Comparison of ENCODE assay signal across 8 cellular contexts in the genomic region with DNA sequence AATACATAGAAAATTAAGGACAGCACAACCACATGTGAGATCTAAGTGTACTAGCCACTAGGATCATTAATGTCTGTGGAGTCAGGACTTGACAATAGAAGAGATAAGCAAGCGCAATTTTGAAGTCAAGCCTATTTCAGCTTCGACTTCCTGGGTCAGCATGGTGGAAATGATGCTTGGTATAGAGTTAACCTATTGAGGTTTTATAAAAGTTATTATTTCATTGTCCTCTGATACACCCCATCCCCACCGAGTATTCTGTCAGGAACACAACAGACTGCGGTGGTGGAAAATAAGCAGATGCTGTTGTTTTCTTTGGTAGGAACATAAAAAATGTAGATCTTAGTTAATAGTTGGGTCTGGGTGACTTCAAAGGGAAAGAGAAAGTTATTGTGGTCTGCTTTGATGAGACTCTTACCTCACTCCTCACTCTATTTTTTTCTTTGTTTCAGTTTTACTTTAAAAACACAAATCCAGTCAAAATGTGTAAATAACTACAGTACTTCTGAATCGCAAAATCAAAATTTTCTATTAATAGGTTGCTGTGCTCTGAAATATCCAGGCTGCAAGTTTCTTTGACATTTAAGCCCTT.
DNase-seq lines count a peak whose midpoint lies in the region; ATAC-seq and TF ChIP-seq lines count a peak whose summit lies in the region.

No MANE protein-coding gene starts in this region.

- H3K4me1 Mint-ChIP-seq in central memory CD8-positive, alpha-beta T cell = peaks cover 10% of the 10 kb centered on the region

- H3K9me3 Mint-ChIP-seq in central memory CD8-positive, alpha-beta T cell = no peaks in the 10 kb centered on the region

- H3K4me3 Mint-ChIP-seq in central memory CD8-positive, alpha-beta T cell = peak overlapping the region; percentile 47

- no peaks in the 10 kb centered on the region for H3K36me3 Mint-ChIP-seq in central memory CD8-positive, alpha-beta T cell (ENCODE audit: insufficient read depth)

- ATAC-seq in GM18868 (IDR thresholded peaks at IDR 0.05; ENCODE audit: unreplicated experiment) = peak; percentile 97
- peak; percentile 96 for ATAC-seq in GM21447 (IDR thresholded peaks at IDR 0.05; ENCODE audit: unreplicated experiment)
- ATAC-seq in HG03135 (IDR thresholded peaks at IDR 0.05; ENCODE audit: unreplicated experiment) = peak; percentile 94
- ATAC-seq in central memory CD8-positive, alpha-beta T cell (replicated peaks; ENCODE audit: extremely low read depth, poor library complexity, severe bottlenecking) = peak; percentile 43

- no peak for DNase-seq in central memory CD8-positive, alpha-beta T cell (ENCODE audit: low spot score in 2 of 2)
- DNase-seq in HEK293T (ENCODE audit: extremely low spot score) (no peak), NCI-H1694 treated with DMSO at 0.1 percent for 48 hours (lab: John Stamatoyannopoulos, UW) (no peak), superior temporal gyrus (ENCODE audit: extremely low spot score) (no peak)
- DNase-seq in stimulated activated CD4-positive, alpha-beta T cell treated with anti-CD3 and anti-CD28 coated beads, Interleukin-4, amount 100 ng/mL, for 1 hour = no peak

- peak overlapping the region; percentile 32 for H3K27ac Mint-ChIP-seq in central memory CD8-positive, alpha-beta T cell (ENCODE audit: low read depth)

- peaks cover 7% of the 10 kb centered on the region for H3K27me3 Mint-ChIP-seq in central memory CD8-positive, alpha-beta T cell

- CTCF ChIA-PET in HEK293T (lab: Yijun Ruan, JAX) = no interaction called here

- POLR2A ChIA-PET in HEK293T (lab: Yijun Ruan, JAX) = no interaction called here

TF ChIP-seq in HEK293T, 16 proteins besides CTCF, POLR2A, EP300 and RAD21:
- TF ChIP-seq SP1 (IDR thresholded peaks at IDR 0.05) = no peak
- TF ChIP-seq NFRKB (IDR thresholded peaks at IDR 0.05) = no peak
- TF ChIP-seq TARDBP (IDR thresholded peaks at IDR 0.05) = no peak
- TF ChIP-seq CTBP1 (IDR thresholded peaks at IDR 0.05; ENCODE audit: borderline replicate concordance) = no peak
- no peak for TF ChIP-seq FOXK2 (IDR thresholded peaks at IDR 0.05)
- TF ChIP-seq BHLHE40 (IDR thresholded peaks at IDR 0.05; ENCODE audit: borderline replicate concordance) = no peak
- no peak for TF ChIP-seq HDGF (IDR thresholded peaks at IDR 0.05; ENCODE audit: borderline replicate concordance)
- no peak for TF ChIP-seq LEF1 (IDR thresholded peaks at IDR 0.05; ENCODE audit: borderline replicate concordance)
- no peak for TF ChIP-seq FOXA1 (IDR thresholded peaks at IDR 0.05)
- no peak for TF ChIP-seq ZNF384 (IDR thresholded peaks at IDR 0.05)
- TF ChIP-seq L3MBTL2 (conservative IDR thresholded peaks at IDR 0.05) = no peak
- TF ChIP-seq ARNT (IDR thresholded peaks at IDR 0.05) = no peak
- TF ChIP-seq FOXM1 (IDR thresholded peaks at IDR 0.05; ENCODE audit: borderline replicate concordance) = no peak
- no peak for TF ChIP-seq SUZ12 (IDR thresholded peaks at IDR 0.05)
- TF ChIP-seq ELF4 (IDR thresholded peaks at IDR 0.05) = no peak
- TF ChIP-seq, protein P1, sequence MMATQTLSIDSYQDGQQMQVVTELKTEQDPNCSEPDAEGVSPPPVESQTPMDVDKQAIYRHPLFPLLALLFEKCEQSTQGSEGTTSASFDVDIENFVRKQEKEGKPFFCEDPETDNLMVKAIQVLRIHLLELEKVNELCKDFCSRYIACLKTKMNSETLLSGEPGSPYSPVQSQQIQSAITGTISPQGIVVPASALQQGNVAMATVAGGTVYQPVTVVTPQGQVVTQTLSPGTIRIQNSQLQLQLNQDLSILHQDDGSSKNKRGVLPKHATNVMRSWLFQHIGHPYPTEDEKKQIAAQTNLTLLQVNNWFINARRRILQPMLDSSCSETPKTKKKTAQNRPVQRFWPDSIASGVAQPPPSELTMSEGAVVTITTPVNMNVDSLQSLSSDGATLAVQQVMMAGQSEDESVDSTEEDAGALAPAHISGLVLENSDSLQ (IDR thresholded peaks at IDR 0.05) = no peak

Comparison
In these comparisons a context has a peak if more than half of its experiments do, and no peak if none do; other contexts are left out.
1. ATAC-seq: peak in every context shown above with its lines; median percentile 97 in GM18868; 96 in GM21447; 94 in HG03135; 43 in central memory CD8-positive, alpha-beta T cell.